1 cellular context compared by ENCODE assay signal in genomic region chr1:1264868-1265272, GRCh38.
TF ChIP-seq lines count a peak whose summit lies in the region.

No MANE protein-coding gene starts in this region.

TF ChIP-seq in H1, 55 proteins besides CTCF, POLR2A, EP300 and RAD21:
- TF ChIP-seq GABPA (IDR thresholded peaks at IDR 0.05; ENCODE audit: borderline replicate concordance, insufficient read depth, low read length), result peak; percentile 73; the same call in 1 of the 2 replicates
- TF ChIP-seq, protein P1, sequence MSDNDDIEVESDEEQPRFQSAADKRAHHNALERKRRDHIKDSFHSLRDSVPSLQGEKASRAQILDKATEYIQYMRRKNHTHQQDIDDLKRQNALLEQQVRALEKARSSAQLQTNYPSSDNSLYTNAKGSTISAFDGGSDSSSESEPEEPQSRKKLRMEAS (IDR thresholded peaks at IDR 0.05), result 0 out of 2 replicates have a peak, but pooled peaks have one; percentile 17
- TF ChIP-seq SRF (IDR thresholded peaks at IDR 0.05; ENCODE audit: low read depth, low read length), result no peak
